Comparison of ENCODE assay signal across 27 cellular contexts in the genomic region with DNA sequence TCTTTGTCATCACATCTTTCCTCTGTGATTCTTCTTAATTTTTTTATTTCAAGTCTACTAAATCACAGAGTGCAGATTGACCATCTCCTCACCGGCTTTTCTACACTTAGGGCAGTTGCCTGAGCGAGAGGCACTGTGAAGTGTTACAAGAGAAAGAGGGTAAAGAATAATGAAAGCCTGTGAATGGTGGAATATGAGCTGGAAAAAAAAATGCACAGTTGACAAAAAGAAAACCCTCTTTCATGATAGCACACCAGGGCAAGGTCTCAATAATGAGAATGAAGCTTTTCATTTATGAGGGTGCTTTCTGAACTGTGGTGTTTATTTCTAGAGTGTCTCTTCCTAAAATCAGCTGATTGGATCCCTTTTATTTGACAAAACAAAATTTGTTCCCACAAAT.
"Had no signal": no experiment of that assay in that cellular context is flagged by ENCODE, and none has a peak within 500 bp of the region (broad histone marks: within the 10 kb centered on the region; RNA-seq: fewer than 3 reads in every experiment).

No MANE protein-coding gene starts in this region.

- H3K27me3 ChIP-seq: adrenal gland, body of pancreas, breast epithelium had no signal

- H3K27ac Mint-ChIP-seq: activated CD4-positive, alpha-beta T cell treated with anti-CD3 and anti-CD28 coated beads, Interleukin-2, amount 10 ng/mL, durations not matched to agents 24 days and 14 days; activated CD8-positive, alpha-beta T cell treated with anti-CD3 and anti-CD28 coated beads for 36 hours; activated naive CD4-positive, alpha-beta T cell treated with anti-CD3 and anti-CD28 coated beads for 36 hours; activated naive CD4-positive, alpha-beta T cell treated with anti-CD3 and anti-CD28 coated beads, Interleukin-2, amount 50 U/mL, for 72 hours; activated T-cell treated with anti-CD3 and anti-CD28 coated beads, Interleukin-2, amount 50 U/mL, for 24 hours; activated T-helper 2 cell treated with anti-CD3 and anti-CD28 coated beads, Interferon-gamma antibody, Interleukin-2, Interleukin-4, amounts not matched to agents 10 μg/mL and 5 μg/mL and 100 μg/mL, durations not matched to agents 14 hours and 24 hours and 36 hours; T-helper 2 cell treated with Interferon-gamma antibody and Interleukin-4, amounts not matched to agents 5 μg/mL and 100 μg/mL, for 36 hours had no signal

- H3K9me3 ChIP-seq: adrenal gland, body of pancreas, breast epithelium had no signal

- H3K27me3 Mint-ChIP-seq: activated CD4-positive, alpha-beta T cell treated with anti-CD3 and anti-CD28 coated beads, Interleukin-2, amount 10 ng/mL, durations not matched to agents 24 days and 14 days; activated CD8-positive, alpha-beta T cell treated with anti-CD3 and anti-CD28 coated beads for 36 hours; activated T-cell treated with anti-CD3 and anti-CD28 coated beads, Interleukin-2, amount 50 U/mL, for 24 hours had no signal

- H3K36me3 Mint-ChIP-seq: activated naive CD4-positive, alpha-beta T cell treated with anti-CD3 and anti-CD28 coated beads, Interleukin-2, amount 50 U/mL, for 72 hours had no signal

- H3K9me3 Mint-ChIP-seq: activated CD4-positive, alpha-beta T cell treated with anti-CD3 and anti-CD28 coated beads, Interleukin-2, amount 10 ng/mL, durations not matched to agents 24 days and 14 days; activated CD8-positive, alpha-beta T cell treated with anti-CD3 and anti-CD28 coated beads for 36 hours; activated naive CD4-positive, alpha-beta T cell treated with anti-CD3 and anti-CD28 coated beads for 36 hours; activated T-cell treated with anti-CD3 and anti-CD28 coated beads, Interleukin-2, amount 50 U/mL, for 24 hours; activated T-helper 2 cell treated with anti-CD3 and anti-CD28 coated beads, Interferon-gamma antibody, Interleukin-2, Interleukin-4, amounts not matched to agents 10 μg/mL and 5 μg/mL and 100 μg/mL, durations not matched to agents 14 hours and 24 hours and 36 hours had no signal

- DNase-seq: activated CD4-positive, alpha-beta T cell treated with anti-CD3 and anti-CD28 coated beads, Interleukin-2, amount 10 ng/mL, durations not matched to agents 24 days and 14 days; activated CD4-positive, alpha-beta T cell treated with anti-CD3 and anti-CD28 coated beads, Interleukin-2, amount 50 U/mL, for 4 hours; activated CD8-positive, alpha-beta T cell treated with anti-CD3 and anti-CD28 coated beads for 36 hours; activated gamma-delta T cell treated with Interleukin-2 at 50 U/mL for 16 hours; activated naive CD4-positive, alpha-beta T cell treated with anti-CD3 and anti-CD28 coated beads for 36 hours; activated T-cell treated with anti-CD3 and anti-CD28 coated beads, Interleukin-2, amount 50 U/mL, for 24 hours; adrenal gland; body of pancreas; Kasumi-1; KG1; MM.1S; MV-4-11; NCI-H1092; NCI-H1417 treated with DMSO at 0.1 percent for 48 hours; NCI-H187 treated with DMSO at 0.1 percent for 48 hours; NCI-H2081; NCI-H2171; NCI-H510A; NCI-H526; NCI-H748 treated with DMSO at 0.1 percent for 48 hours; NK-92 treated with Interleukin-12 subunit alpha and Interleukin-12 subunit beta, amount 100 ng/mL, for 24 hours; Right ventricle myocardium superior had no signal

- H3K4me3 Mint-ChIP-seq: activated CD4-positive, alpha-beta T cell treated with anti-CD3 and anti-CD28 coated beads, Interleukin-2, amount 10 ng/mL, durations not matched to agents 24 days and 14 days; activated CD8-positive, alpha-beta T cell treated with anti-CD3 and anti-CD28 coated beads for 36 hours; activated naive CD4-positive, alpha-beta T cell treated with anti-CD3 and anti-CD28 coated beads for 36 hours; activated T-cell treated with anti-CD3 and anti-CD28 coated beads, Interleukin-2, amount 50 U/mL, for 24 hours; T-helper 2 cell treated with Interferon-gamma antibody and Interleukin-4, amounts not matched to agents 5 μg/mL and 100 μg/mL, for 36 hours had no signal

- H3K4me1 ChIP-seq: adrenal gland, body of pancreas, breast epithelium had no signal

- H3K27ac ChIP-seq: adrenal gland, body of pancreas, breast epithelium, SK-N-MC had no signal

- H3K4me1 Mint-ChIP-seq: activated CD4-positive, alpha-beta T cell treated with anti-CD3 and anti-CD28 coated beads, Interleukin-2, amount 10 ng/mL, durations not matched to agents 24 days and 14 days had no signal
